Comparison of ENCODE assay signal across 14 cellular contexts in the genomic region with DNA sequence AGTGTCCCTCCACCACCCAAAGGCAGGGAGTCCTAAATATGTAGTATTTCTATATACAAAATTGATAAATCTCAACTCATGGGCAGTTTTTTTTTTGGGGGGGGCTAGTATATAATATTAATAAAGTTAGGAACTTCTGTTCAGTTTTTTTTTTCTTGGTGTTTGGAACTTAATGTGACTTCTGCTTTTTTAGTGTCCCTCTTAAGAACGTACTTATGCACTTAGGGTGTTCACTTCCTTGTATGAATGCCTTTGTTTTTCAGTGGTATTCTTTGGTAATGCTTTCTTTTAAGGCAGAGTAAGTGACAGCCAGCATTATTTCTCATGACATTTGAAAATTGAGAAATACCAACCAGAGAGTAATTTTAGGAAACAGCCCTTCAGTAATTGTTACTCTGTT. TPM values are rescaled to one million over a fixed set of nuclear protein-coding genes. Genes with fewer than 3 reads are reported as not detected.
A peak's percentile ranks its signal among the peaks of the same experiment; 100 is the strongest.
DNase-seq lines count a peak whose midpoint lies in the region; ATAC-seq and TF ChIP-seq lines count a peak whose summit lies in the region.
"Had no signal": no experiment of that assay in that cellular context is flagged by ENCODE, and none has a peak within 500 bp of the region (broad histone marks: within the 10 kb centered on the region; RNA-seq: fewer than 3 reads in every experiment).

No MANE protein-coding gene starts in this region.

- DNase-seq in activated CD4-positive, alpha-beta memory T cell treated with anti-CD3 and anti-CD28 coated beads, Interleukin-2, amount 10 ng/mL, durations not matched to agents 7 days and 5 days: no peak
- DNase-seq in activated CD4-positive, alpha-beta memory T cell treated with anti-CD3 and anti-CD28 coated beads for 36 hours: no peak
- DNase-seq in NB4 (ENCODE audit: low read depth): peak; percentile 75
- DNase-seq in coronary artery (ENCODE audit: low spot score): no peak
- no peak for DNase-seq in stimulated activated naive CD8-positive, alpha-beta T cell treated with anti-CD3 and anti-CD28 coated beads, Interleukin-15, amount 100 ng/mL, for 72 hours
- DNase-seq in stimulated activated CD4-positive, alpha-beta T cell treated with anti-CD3 and anti-CD28 coated beads, Interleukin-12 subunit alpha, Interleukin-12 subunit beta, amount 100 ng/mL, for 4 hours: no peak
- no peak for DNase-seq in neuronal stem cell (ENCODE audit: low spot score)
- DNase-seq in midbrain (lab: John Stamatoyannopoulos, UW): no peak
- DNase-seq: ACHN; activated naive CD4-positive, alpha-beta T cell; effector memory CD4-positive, alpha-beta T cell; IMR-90; NCI-H524 treated with DMSO at 0.1 percent for 48 hours had no signal

- no peak overlapping the region for H3K4ac ChIP-seq in neuronal stem cell (ENCODE audit: low read length)

- no peak overlapping the region for H2AFZ ChIP-seq in neuronal stem cell (ENCODE audit: low read length)

- peaks cover 46% of the 10 kb centered on the region for H3K4me1 Mint-ChIP-seq in activated CD4-positive, alpha-beta memory T cell treated with anti-CD3 and anti-CD28 coated beads, Interleukin-2, amount 10 ng/mL, durations not matched to agents 7 days and 5 days
- H3K4me1 Mint-ChIP-seq in activated CD4-positive, alpha-beta memory T cell treated with anti-CD3 and anti-CD28 coated beads for 36 hours (ENCODE audit: low read depth): peaks cover 28% of the 10 kb centered on the region
- H3K4me1 Mint-ChIP-seq in stimulated activated naive CD8-positive, alpha-beta T cell treated with anti-CD3 and anti-CD28 coated beads, Interleukin-15, amount 100 ng/mL, for 72 hours: peaks cover 59% of the 10 kb centered on the region

- H3K18ac ChIP-seq in neuronal stem cell (ENCODE audit: low read length): no peak overlapping the region

- TF ChIP-seq CTCF in NB4 (IDR thresholded peaks at IDR 0.05; ENCODE audit: low read depth, low read length) (no peak), coronary artery (IDR thresholded peaks at IDR 0.05) (no peak)

- H4K91ac ChIP-seq in neuronal stem cell (ENCODE audit: low read depth, low read length, poor library complexity): no peak overlapping the region

- peak overlapping the region; percentile 91 for H3K4me3 Mint-ChIP-seq in activated CD4-positive, alpha-beta memory T cell treated with anti-CD3 and anti-CD28 coated beads, Interleukin-2, amount 10 ng/mL, durations not matched to agents 7 days and 5 days
- no peak overlapping the region for H3K4me3 Mint-ChIP-seq in activated CD4-positive, alpha-beta memory T cell treated with anti-CD3 and anti-CD28 coated beads for 36 hours
- peak overlapping the region; percentile 95 to 100 for H3K4me3 Mint-ChIP-seq in stimulated activated naive CD8-positive, alpha-beta T cell treated with anti-CD3 and anti-CD28 coated beads, Interleukin-15, amount 100 ng/mL, for 72 hours

- H3K27ac ChIP-seq in coronary artery (peak overlapping the region in 1 of 2 donors; percentile 0), neuronal stem cell (replicated peaks; ENCODE audit: low read length) (no peak overlapping the region)
- H3K27ac ChIP-seq: thoracic aorta had no signal

- WGBS in neuronal stem cell (ENCODE audit: extremely low coverage in 2 of 2, insufficient read length in 2 of 2, insufficient replicate concordance in 1 of 2), 2 donors: no CpG with 5 or more reads among the region's 1 CpG

- peaks cover 0 to 5% (median 0%) of the 10 kb centered on the region in 3 experiments for H3K27me3 ChIP-seq in neuronal stem cell (ENCODE audit: control insufficient read depth in 3 of 3, insufficient read depth in 3 of 3, low read depth in 1 of 3, low read length in 3 of 3)

- no peak overlapping the region for H2BK5ac ChIP-seq in neuronal stem cell (ENCODE audit: low read length)

- H3K36me3 Mint-ChIP-seq in activated CD4-positive, alpha-beta memory T cell treated with anti-CD3 and anti-CD28 coated beads, Interleukin-2, amount 10 ng/mL, durations not matched to agents 7 days and 5 days (ENCODE audit: low read depth): peaks cover 14% of the 10 kb centered on the region
- no peaks in the 10 kb centered on the region for H3K36me3 Mint-ChIP-seq in activated CD4-positive, alpha-beta memory T cell treated with anti-CD3 and anti-CD28 coated beads for 36 hours

- H3K36me3 ChIP-seq in neuronal stem cell (replicated peaks in 1 of 2; ENCODE audit: control insufficient read depth in 2 of 2, insufficient read depth in 2 of 2, low read length in 2 of 2): peaks cover 0 to 2% of the 10 kb centered on the region in 2 donors
- H3K36me3 ChIP-seq: thoracic aorta had no signal

- H2BK12ac ChIP-seq in neuronal stem cell (ENCODE audit: low read length): no peak overlapping the region

- H2BK120ac ChIP-seq in neuronal stem cell (ENCODE audit: low read depth, low read length): no peak overlapping the region

- H3K9me3 ChIP-seq in neuronal stem cell (replicated peaks in 1 of 2; ENCODE audit: control insufficient read depth in 2 of 2, insufficient read depth in 1 of 2, low read depth in 1 of 2, low read length in 2 of 2): no peaks in the 10 kb centered on the region
- H3K9me3 ChIP-seq: thoracic aorta had no signal

- H3K4me1 ChIP-seq in neuronal stem cell (ENCODE audit: control insufficient read depth in 2 of 2, insufficient read depth in 1 of 2, low read depth in 1 of 2, low read length in 2 of 2): peaks cover 10 to 24% of the 10 kb centered on the region in 2 donors

- H3K23ac ChIP-seq in neuronal stem cell (ENCODE audit: low read depth, low read length, poor library complexity): no peak overlapping the region

- CTCF ChIA-PET in activated CD4-positive, alpha-beta memory T cell treated with anti-CD3 and anti-CD28 coated beads, Interleukin-2, amount 10 ng/mL, durations not matched to agents 7 days and 5 days (lab: Charles Lee): interaction anchor here (0.9 to 1.5 kb wide), 3 partner anchors 23 to 207 kb away, joined by 3 to 6 read pairs (median 5); no protein-coding TSS in a partner anchor
- CTCF ChIA-PET in activated CD4-positive, alpha-beta memory T cell treated with anti-CD3 and anti-CD28 coated beads for 36 hours (lab: Charles Lee): interaction anchor here (1.3 to 1.4 kb wide), 2 partner anchors 23 to 206 kb away, joined by 3 to 5 read pairs; no protein-coding TSS in a partner anchor

- POLR2A ChIA-PET in activated CD4-positive, alpha-beta memory T cell treated with anti-CD3 and anti-CD28 coated beads, Interleukin-2, amount 10 ng/mL, durations not matched to agents 7 days and 5 days (lab: Charles Lee): interaction anchor here (2.0 kb wide), 1 partner anchor 20 kb away, joined by 4 read pairs; no protein-coding TSS in a partner anchor
- POLR2A ChIA-PET in activated CD4-positive, alpha-beta memory T cell treated with anti-CD3 and anti-CD28 coated beads for 36 hours (lab: Charles Lee): no interaction called here

- no peak overlapping the region for H4K8ac ChIP-seq in neuronal stem cell (ENCODE audit: low read depth, low read length)

- H3K4me3 ChIP-seq in NB4 (ENCODE audit: low read depth, low read length): peak overlapping the region; percentile 62
- H3K4me3 ChIP-seq in coronary artery: peak overlapping the region; percentile 3
- H3K4me3 ChIP-seq in neuronal stem cell (ENCODE audit: low read length in 2 of 2): no peak overlapping the region

- no peak overlapping the region for H2AK5ac ChIP-seq in neuronal stem cell (ENCODE audit: low read depth, low read length)

- no peak overlapping the region for H2BK15ac ChIP-seq in neuronal stem cell (ENCODE audit: low read length)

- H3K27ac Mint-ChIP-seq in activated CD4-positive, alpha-beta memory T cell treated with anti-CD3 and anti-CD28 coated beads, Interleukin-2, amount 10 ng/mL, durations not matched to agents 7 days and 5 days: no peak overlapping the region
- no peak overlapping the region for H3K27ac Mint-ChIP-seq in activated CD4-positive, alpha-beta memory T cell treated with anti-CD3 and anti-CD28 coated beads for 36 hours
- H3K27ac Mint-ChIP-seq in stimulated activated naive CD8-positive, alpha-beta T cell treated with anti-CD3 and anti-CD28 coated beads, Interleukin-15, amount 100 ng/mL, for 72 hours: peak overlapping the region in 1 of 2 donors; percentile 12

- H3K14ac ChIP-seq in neuronal stem cell (ENCODE audit: low read length): no peak overlapping the region

- peaks cover 2% of the 10 kb centered on the region for H3K79me1 ChIP-seq in neuronal stem cell (ENCODE audit: low read depth, low read length)

- H3K9me3 Mint-ChIP-seq in activated CD4-positive, alpha-beta memory T cell treated with anti-CD3 and anti-CD28 coated beads, Interleukin-2, amount 10 ng/mL, durations not matched to agents 7 days and 5 days: no peaks in the 10 kb centered on the region
- no peaks in the 10 kb centered on the region for H3K9me3 Mint-ChIP-seq in activated CD4-positive, alpha-beta memory T cell treated with anti-CD3 and anti-CD28 coated beads for 36 hours
- no peaks in the 10 kb centered on the region for H3K9me3 Mint-ChIP-seq in stimulated activated naive CD8-positive, alpha-beta T cell treated with anti-CD3 and anti-CD28 coated beads, Interleukin-15, amount 100 ng/mL, for 72 hours

- H3K9ac ChIP-seq in neuronal stem cell (ENCODE audit: low read depth, low read length, poor library complexity): no peak overlapping the region

- H3K27me3 Mint-ChIP-seq in activated CD4-positive, alpha-beta memory T cell treated with anti-CD3 and anti-CD28 coated beads, Interleukin-2, amount 10 ng/mL, durations not matched to agents 7 days and 5 days: peaks cover 12% of the 10 kb centered on the region
- H3K27me3 Mint-ChIP-seq in activated CD4-positive, alpha-beta memory T cell treated with anti-CD3 and anti-CD28 coated beads for 36 hours: peaks cover 17% of the 10 kb centered on the region
- H3K27me3 Mint-ChIP-seq in stimulated activated naive CD8-positive, alpha-beta T cell treated with anti-CD3 and anti-CD28 coated beads, Interleukin-15, amount 100 ng/mL, for 72 hours: no peaks in the 10 kb centered on the region

- no peak overlapping the region for H3K4me2 ChIP-seq in neuronal stem cell (ENCODE audit: insufficient read depth, low read length, poor library complexity, severe bottlenecking)

- no peak for TF ChIP-seq POLR2A in NB4 (IDR thresholded peaks at IDR 0.05; ENCODE audit: extremely low read depth, insufficient read length)

- intact Hi-C loops in activated CD4-positive, alpha-beta memory T cell treated with anti-CD3 and anti-CD28 coated beads for 36 hours (cut with micrococcal nuclease): loop anchor here (5.0 to 10.0 kb wide), 3 partner anchors 82 to 725 kb away; no protein-coding TSS in a partner anchor

- ATAC-seq in stimulated activated naive CD8-positive, alpha-beta T cell treated with anti-CD3 and anti-CD28 coated beads, Interleukin-15, amount 100 ng/mL, for 72 hours: no peak

RNA-seq across cellular contexts. Expression of gene GRK3, which starts 2.3 kb away (rescaled TPM):
- total RNA-seq in activated CD4-positive, alpha-beta memory T cell treated with anti-CD3 and anti-CD28 coated beads, Interleukin-2, amount 10 ng/mL, durations not matched to agents 7 days and 5 days: 10 to 100 TPM; 24.1 to 25.5 TPM
- total RNA-seq in activated CD4-positive, alpha-beta memory T cell treated with anti-CD3 and anti-CD28 coated beads for 36 hours: 1 to 10 TPM; 7.5 to 8.6 TPM
- polyA plus RNA-seq in neuronal stem cell (2013, experiment 1 of 2): 13.5 TPM
- 13.4 TPM for polyA plus RNA-seq in neuronal stem cell (2013, experiment 2 of 2)

Comparison
In these comparisons a context has a peak if more than half of its experiments do, and no peak if none do; other contexts are left out.
1. H3K4me3 ChIP-seq: peak in NB4 (single experiment) and coronary artery (single experiment); none in neuronal stem cell (0 of 2).